In the genomic region with DNA sequence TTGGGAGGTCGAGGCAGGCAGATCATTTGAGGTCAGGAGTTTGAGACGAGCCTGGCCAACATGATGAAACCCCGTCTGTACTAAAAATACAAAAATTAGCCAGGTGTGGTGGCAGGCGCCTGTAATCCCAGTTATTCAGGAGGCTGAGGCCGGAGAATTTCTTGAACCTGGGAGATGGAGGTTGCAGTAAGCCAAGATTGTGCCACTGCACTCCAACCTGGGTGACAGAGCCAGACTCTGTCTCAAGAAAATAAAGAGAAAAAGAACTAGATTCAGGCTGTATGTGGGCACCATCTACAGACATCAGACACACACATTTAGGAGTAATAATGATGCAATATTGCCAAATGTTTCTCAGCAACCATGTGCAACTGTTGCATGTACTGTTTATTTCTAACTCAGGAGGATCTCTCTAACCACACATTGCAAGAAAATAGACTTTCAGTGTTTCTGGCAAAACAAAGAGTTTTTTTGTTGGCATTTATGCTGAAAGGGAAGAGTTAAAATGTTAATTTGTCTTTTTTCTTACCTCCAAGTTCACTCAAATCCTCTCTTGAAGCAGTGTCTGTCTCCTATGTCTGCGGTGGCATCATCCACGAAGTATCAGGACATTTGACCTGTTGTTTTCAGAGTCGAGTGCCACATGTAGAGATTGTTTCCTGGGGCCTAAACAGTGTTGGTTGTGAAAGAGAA, we compare ENCODE assay signal across 10 cellular contexts. TPM values are rescaled to one million over a fixed set of nuclear protein-coding genes. Genes with fewer than 3 reads are reported as not detected.
A peak's percentile ranks its signal among the peaks of the same experiment; 100 is the strongest.
DNase-seq lines count a peak whose midpoint lies in the region; ATAC-seq and TF ChIP-seq lines count a peak whose summit lies in the region.
"Had no signal": no experiment of that assay in that cellular context is flagged by ENCODE, and none has a peak within 500 bp of the region (broad histone marks: within the 10 kb centered on the region; RNA-seq: fewer than 3 reads in every experiment).

No MANE protein-coding gene starts in this region.

- no peaks in the 10 kb centered on the region for H3K27me3 ChIP-seq in BLaER1 treated with 17β-estradiol and CSF1 and Interleukin-3, amounts not matched to agents 10 nM and 100 nM
- H3K27me3 ChIP-seq in IMR-90 (ENCODE audit: control insufficient read depth, insufficient read depth, low read length) (no peaks in the 10 kb centered on the region), adipocyte (replicated peaks; ENCODE audit: control insufficient read depth, insufficient read depth, low read length) (no peaks in the 10 kb centered on the region)

- peak overlapping the region in 7 of 11 experiments; percentile 10 to 57 (median 30); a peak in 7 of 22 replicates for H3K9ac ChIP-seq in BLaER1 treated with 17β-estradiol and CSF1 and Interleukin-3, amounts not matched to agents 10 nM and 100 nM
- peak overlapping the region; percentile 85 for H3K9ac ChIP-seq in IMR-90 (ENCODE audit: low read depth, low read length)
- peak overlapping the region; percentile 78 for H3K9ac ChIP-seq in adipocyte (ENCODE audit: low read length)

- H4K20me1 ChIP-seq in BLaER1 treated with 17β-estradiol and CSF1 and Interleukin-3, amounts not matched to agents 10 nM and 100 nM, result no peaks in the 10 kb centered on the region
- no peaks in the 10 kb centered on the region for H4K20me1 ChIP-seq in IMR-90 (ENCODE audit: insufficient read depth, low read length)

- H3K4me1 Mint-ChIP-seq in neural crest cell, result peaks cover 5% of the 10 kb centered on the region

- H2AK5ac ChIP-seq in IMR-90 (ENCODE audit: low read depth, low read length), result peak overlapping the region; percentile 67; the same call in 1 of the 2 replicates

- no peak overlapping the region for H3K4me3 ChIP-seq in BLaER1 treated with 17β-estradiol and CSF1 and Interleukin-3, amounts not matched to agents 10 nM and 100 nM
- no peak overlapping the region for H3K4me3 ChIP-seq in IMR-90 (ENCODE audit: insufficient read depth, low read depth, low read length)
- peak overlapping the region; percentile 58 for H3K4me3 ChIP-seq in adipocyte (ENCODE audit: low read length)

- TF ChIP-seq POLR2A in IMR-90 (IDR thresholded peaks at IDR 0.05; ENCODE audit: low read depth, low read length), result no peak

- TF ChIP-seq CTCF in IMR-90 (conservative IDR thresholded peaks at IDR 0.05; ENCODE audit: low read depth, low read length) (no peak), neural crest cell (conservative IDR thresholded peaks at IDR 0.05) (no peak)

- peaks cover 14% of the 10 kb centered on the region; the same call in 1 of the 2 replicates for H3K9me1 ChIP-seq in IMR-90 (ENCODE audit: insufficient read depth, low read length)

- peak overlapping the region; percentile 35 for H2BK5ac ChIP-seq in IMR-90 (ENCODE audit: low read depth, low read length, poor library complexity, severe bottlenecking)

- in situ Hi-C loops in IMR-90 (cut with MboI; ENCODE audit: low sequenced_read_pairs), result no loop called here

- peak overlapping the region; percentile 99 for H2BK120ac ChIP-seq in IMR-90 (ENCODE audit: low read depth, low read length)

- H4K8ac ChIP-seq in IMR-90 (ENCODE audit: low read depth in 2 of 2, low read length in 2 of 2), result peak overlapping the region; percentile 75 to 93

- H3K79me1 ChIP-seq in IMR-90 (ENCODE audit: low read depth in 1 of 2, low read length in 2 of 2), result no peaks in the 10 kb centered on the region

- peak overlapping the region in 10 of 11 experiments; percentile 39 to 76 (median 58); a peak in 18 of 22 replicates for H3K27ac ChIP-seq in BLaER1 treated with 17β-estradiol and CSF1 and Interleukin-3, amounts not matched to agents 10 nM and 100 nM
- peak overlapping the region; percentile 98; the same call in 1 of the 2 replicates for H3K27ac ChIP-seq in IMR-90 (ENCODE audit: insufficient read depth, low read length)

- peak overlapping the region; percentile 1 to 58 (median 50); a peak in 20 of 22 replicates for H3K4me2 ChIP-seq in BLaER1 treated with 17β-estradiol and CSF1 and Interleukin-3, amounts not matched to agents 10 nM and 100 nM
- H3K4me2 ChIP-seq in IMR-90 (ENCODE audit: low read depth, low read length), result no peak overlapping the region; the same call in 1 of the 2 replicates

- H3K56ac ChIP-seq in IMR-90 (ENCODE audit: extremely low read depth, insufficient read depth, low read length), result peak overlapping the region; percentile 82; the same call in 1 of the 2 replicates

- 0 out of 22 replicates have a peak, but pooled peaks cover 0 to under 1% (median 0%) of the 10 kb centered on the region in 11 experiments for H3K36me3 ChIP-seq in BLaER1 treated with 17β-estradiol and CSF1 and Interleukin-3, amounts not matched to agents 10 nM and 100 nM
- H3K36me3 ChIP-seq in IMR-90 (ENCODE audit: control insufficient read depth, insufficient read depth, low read length) (no peaks in the 10 kb centered on the region), adipocyte (ENCODE audit: control insufficient read depth, insufficient read depth, low read length, severe bottlenecking) (no peaks in the 10 kb centered on the region)

- H3K27me3 Mint-ChIP-seq in neural crest cell (ENCODE audit: low read depth), result no peaks in the 10 kb centered on the region

- ATAC-seq in IMR-90 (ENCODE audit: low read depth) (peak; percentile 39), HG03521 (IDR thresholded peaks at IDR 0.05; ENCODE audit: unreplicated experiment) (no peak), GM21619 (IDR thresholded peaks at IDR 0.05; ENCODE audit: unreplicated experiment) (no peak)
- ATAC-seq: activated CD4-positive, CD25-positive, alpha-beta regulatory T cell treated with anti-CD3 and anti-CD28 coated beads, Interleukin-2, amount 50 U/mL, for 24 hours had no signal

- H3K27ac Mint-ChIP-seq in neural crest cell (ENCODE audit: unreplicated experiment), result peak overlapping the region; percentile 43

- DNase-seq in IMR-90 (peak; percentile 85), adipocyte (ENCODE audit: low read depth) (peak; percentile 88), neural crest cell (ENCODE audit: low read depth, low spot score) (no peak), hypothalamus (lab: John Stamatoyannopoulos, UW) (no peak), GF-D8 (lab: John Stamatoyannopoulos, UW) (no peak)
- DNase-seq: KG1 had no signal

- BruUV-seq in IMR-90 (replicated peaks; lab: Mats Ljungman, UMichigan), result no TSS peak

- H3K23ac ChIP-seq in IMR-90 (ENCODE audit: low read depth, low read length), result peak overlapping the region; percentile 70

- peaks cover 9 to 31% (median 27%) of the 10 kb centered on the region in 10 experiments for H3K4me1 ChIP-seq in BLaER1 treated with 17β-estradiol and CSF1 and Interleukin-3, amounts not matched to agents 10 nM and 100 nM
- H3K4me1 ChIP-seq in IMR-90 (ENCODE audit: control insufficient read depth, insufficient read depth, low read length) (peaks cover 6% of the 10 kb centered on the region), adipocyte (ENCODE audit: control insufficient read depth, insufficient read depth, low read length) (peaks cover 44% of the 10 kb centered on the region)

- peak overlapping the region; percentile 99 for H3K14ac ChIP-seq in IMR-90 (replicated peaks; ENCODE audit: low read depth, low read length)

- no peaks in the 10 kb centered on the region for H3K9me3 Mint-ChIP-seq in neural crest cell

- peaks cover 0 to 7% (median 0%) of the 10 kb centered on the region in 11 experiments; a peak in 1 of 22 replicates for H3K9me3 ChIP-seq in BLaER1 treated with 17β-estradiol and CSF1 and Interleukin-3, amounts not matched to agents 10 nM and 100 nM (replicated peaks in 1 of 11)
- H3K9me3 ChIP-seq in IMR-90 (ENCODE audit: control insufficient read depth, insufficient read depth, low read length), result no peaks in the 10 kb centered on the region
- H3K9me3 ChIP-seq in adipocyte (ENCODE audit: control insufficient read depth, low read length), result no peaks in the 10 kb centered on the region

- H2BK20ac ChIP-seq in IMR-90 (ENCODE audit: low read depth, low read length), result peak overlapping the region; percentile 99

- H3K18ac ChIP-seq in IMR-90 (ENCODE audit: low read depth, low read length), result peak overlapping the region; percentile 90

- no peak for TF ChIP-seq RAD21 in IMR-90 (IDR thresholded peaks at IDR 0.05; ENCODE audit: low read length)

- dilution Hi-C loops in IMR-90 (cut with HindIII; ENCODE audit: low sequenced_read_pairs, unreplicated experiment), result no loop called here

- peak overlapping the region; percentile 69; the same call in 1 of the 3 replicates for H2BK15ac ChIP-seq in IMR-90 (ENCODE audit: low read depth, low read length)

- no peak overlapping the region for H2AFZ ChIP-seq in IMR-90 (replicated peaks; ENCODE audit: low read length, poor library complexity)

- no peaks in the 10 kb centered on the region for H3K36me3 Mint-ChIP-seq in neural crest cell (ENCODE audit: low read depth)

- H4K5ac ChIP-seq in IMR-90 (ENCODE audit: low read depth, low read length), result peak overlapping the region; percentile 88; the same call in 1 of the 2 replicates

- H3K4ac ChIP-seq in IMR-90 (ENCODE audit: low read depth, low read length), result peak overlapping the region; percentile 99

- CTCF ChIA-PET in IMR-90 (lab: Yijun Ruan, JAX), result no interaction called here

- H4K91ac ChIP-seq in IMR-90 (ENCODE audit: insufficient read depth, low read depth, low read length), result peak overlapping the region; percentile 97

- POLR2A ChIA-PET in IMR-90 (lab: Charles Lee; ENCODE audit: unreplicated experiment), result no interaction called here

- WGBS in IMR-90 (ENCODE audit: extremely low coverage in 2 of 2, insufficient read length in 1 of 2), 2 experiments, result 82% methylated on average over 4 of the region's 8 CpGs; no CpG with 5 or more reads in 1 of the 2 experiments

- no peak overlapping the region for H3K4me3 Mint-ChIP-seq in neural crest cell

- intact Hi-C loops in IMR-90 (cut with micrococcal nuclease), result no loop called here

- H2AK9ac ChIP-seq in IMR-90 (replicated peaks; ENCODE audit: low read depth, low read length, poor library complexity), result peak overlapping the region; percentile 47

RNA-seq across cellular contexts. Expression of gene ORM1, which starts 5.1 kb away (rescaled TPM):
- 0.18 TPM in 1 of 2 replicates, not detected in the other for total RNA-seq in IMR-90 (2012; rRNA removed)
- 0.30 TPM in 1 of 2 replicates, not detected in the other for polyA plus RNA-seq in IMR-90 (2012; rRNA removed)
- 0.11 and 0.26 TPM in 2 replicates for polyA plus RNA-seq in IMR-90 (2012; cell fraction: cytosol; rRNA removed)
- 0.11 TPM in 1 of 2 replicates, not detected in the other for polyA plus RNA-seq in IMR-90 (2012; cell fraction: nucleus; rRNA removed; ENCODE audit: low replicate concordance)
- not detected in 2 replicates for total RNA-seq in neural crest cell

RNA-seq across cellular contexts. Expression of gene ORM2, which starts 11.9 kb away (rescaled TPM):
- total RNA-seq in IMR-90 (2012; rRNA removed) (not detected in 2 replicates), neural crest cell (not detected in 2 replicates)
- not detected in 2 replicates for polyA plus RNA-seq in IMR-90 (2012; rRNA removed)
- polyA plus RNA-seq in IMR-90 (2012; cell fraction: cytosol; rRNA removed), result not detected in 2 replicates
- not detected in 2 replicates for polyA plus RNA-seq in IMR-90 (2012; cell fraction: nucleus; rRNA removed; ENCODE audit: low replicate concordance)

Comparison
In these comparisons a context has a peak if more than half of its experiments do, and no peak if none do; other contexts are left out.
1. H3K9ac ChIP-seq: peak in every context shown above with its lines; median percentile 85 in IMR-90; 78 in adipocyte; 30 in BLaER1 treated with 17β-estradiol and CSF1 and Interleukin-3, amounts not matched to agents 10 nM and 100 nM.
2. DNase-seq: peak in IMR-90 (single experiment) and adipocyte (single experiment); none in neural crest cell (single experiment), hypothalamus (0 of 51) and GF-D8 (single experiment).